In genomic region chr16:74325331-74325730, GRCh38 we compare ENCODE assay signal across 18 cellular contexts. TPM values are rescaled to one million over a fixed set of nuclear protein-coding genes. Genes with fewer than 3 reads are reported as not detected.
"Had no signal": no experiment of that assay in that cellular context is flagged by ENCODE, and none has a peak within 500 bp of the region (broad histone marks: within the 10 kb centered on the region; RNA-seq: fewer than 3 reads in every experiment).

No MANE protein-coding gene starts in this region.

- DNase-seq: activated B cell treated with CpG ODN at 0.5 μM for 24 hours; activated CD8-positive, alpha-beta memory T cell treated with anti-CD3 and anti-CD28 coated beads for 24 hours; activated gamma-delta T cell treated with Interleukin-2 at 50 U/mL for 16 hours; body of pancreas; caudate nucleus; dorsolateral prefrontal cortex; erythroblast; gastrocnemius medialis; heart left ventricle; left ventricle myocardium inferior; mammary epithelial cell; stimulated activated CD4-positive, alpha-beta T cell treated with anti-CD3 and anti-CD28 coated beads, Interleukin-2, amount 100 ng/mL, for 24 hours; stimulated activated naive CD4-positive, alpha-beta T cell treated with Interleukin-2 at 50 U/mL for 16 hours; transverse colon had no signal

- H3K27me3 Mint-ChIP-seq: activated B cell treated with CpG ODN at 0.5 μM for 24 hours had no signal

- H3K27me3 ChIP-seq: body of pancreas, dorsolateral prefrontal cortex, gastrocnemius medialis, heart left ventricle, right atrium auricular region, transverse colon had no signal

- H3K4me1 ChIP-seq: prostate gland had no signal

- H3K4me1 Mint-ChIP-seq: activated B cell treated with CpG ODN at 0.5 μM for 24 hours, neural crest cell had no signal

- H3K27ac ChIP-seq: body of pancreas, dorsolateral prefrontal cortex, gastrocnemius medialis, heart left ventricle, left ventricle myocardium inferior, prostate gland, right atrium auricular region, transverse colon had no signal

- ATAC-seq: body of pancreas, gastrocnemius medialis, heart left ventricle had no signal

- H3K4me3 Mint-ChIP-seq: activated B cell treated with CpG ODN at 0.5 μM for 24 hours; activated T-helper 1 cell treated with anti-CD3 and anti-CD28 coated beads, Interleukin-12 subunit alpha, Interleukin-12 subunit beta, Interleukin-2, Interleukin-4 antibody, amounts not matched to agents 30 ng/mL and 10 ng/mL and 1 ng/mL, durations not matched to agents 14 hours and 24 hours and 36 hours; neural crest cell had no signal

- H3K27ac Mint-ChIP-seq: activated B cell treated with CpG ODN at 0.5 μM for 24 hours; activated T-helper 1 cell treated with anti-CD3 and anti-CD28 coated beads, Interleukin-12 subunit alpha, Interleukin-12 subunit beta, Interleukin-2, Interleukin-4 antibody, amounts not matched to agents 30 ng/mL and 10 ng/mL and 1 ng/mL, durations not matched to agents 14 hours and 24 hours and 36 hours had no signal

- H3K9me3 Mint-ChIP-seq: activated B cell treated with CpG ODN at 0.5 μM for 24 hours; activated T-helper 1 cell treated with anti-CD3 and anti-CD28 coated beads, Interleukin-12 subunit alpha, Interleukin-12 subunit beta, Interleukin-2, Interleukin-4 antibody, amounts not matched to agents 30 ng/mL and 10 ng/mL and 1 ng/mL, durations not matched to agents 14 hours and 24 hours and 36 hours; neural crest cell had no signal

RNA-seq across cellular contexts. Expression of gene NPIPB15, which starts 50.8 kb away (rescaled TPM):
- total RNA-seq: left ventricle myocardium inferior had no signal
